ENCODE assay signal across 10 cellular contexts in the genomic region with DNA sequence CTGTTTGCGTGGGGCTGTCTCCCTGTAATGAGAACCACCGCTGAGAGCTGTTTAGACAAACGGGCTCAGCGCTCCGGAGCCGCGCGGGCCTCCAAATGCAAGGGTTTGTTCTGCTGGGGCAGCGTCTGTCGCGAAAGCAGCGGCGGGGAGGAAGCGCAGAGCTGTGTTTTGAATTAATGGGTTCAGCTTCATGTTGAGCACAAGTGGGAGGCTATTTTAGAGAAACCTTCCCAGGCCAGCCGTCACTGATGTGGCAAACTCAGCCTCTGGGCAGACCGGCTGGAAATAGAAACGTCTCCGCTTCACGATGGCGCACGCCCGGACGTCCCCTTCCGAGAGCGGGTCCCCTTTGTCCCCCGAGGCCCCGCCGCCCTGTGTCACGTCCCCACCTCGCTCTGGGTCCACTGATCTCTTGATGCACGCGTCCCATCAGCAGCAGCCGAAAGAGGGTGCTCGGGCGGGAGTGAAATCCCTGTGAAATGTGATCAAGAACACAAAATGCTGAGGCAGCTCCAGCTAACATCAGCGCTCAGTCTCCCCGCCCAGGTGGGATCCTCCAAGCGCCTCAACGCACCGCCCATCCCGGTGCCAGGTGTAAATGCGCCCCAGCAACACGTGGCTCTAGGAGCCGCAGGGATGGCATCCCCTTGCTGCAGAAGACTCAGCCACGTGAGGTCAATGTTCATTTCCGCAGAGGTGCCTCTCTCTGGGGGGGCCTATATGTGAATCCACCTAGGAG. TPM values are rescaled to one million over a fixed set of nuclear protein-coding genes. Genes with fewer than 3 reads are reported as not detected.
DNase-seq lines count a peak whose midpoint lies in the region; ATAC-seq and TF ChIP-seq lines count a peak whose summit lies in the region.
"Had no signal": no experiment of that assay in that cellular context is flagged by ENCODE, and none has a peak within 500 bp of the region (broad histone marks: within the 10 kb centered on the region; RNA-seq: fewer than 3 reads in every experiment).

No MANE protein-coding gene starts in this region.

- H3K9me3 ChIP-seq in naive thymus-derived CD4-positive, alpha-beta T cell (ENCODE audit: control insufficient read depth in 2 of 3, low read length in 3 of 3): no peaks in the 10 kb centered on the region
- H3K9me3 ChIP-seq: SJCRH30 had no signal

- H3K27ac Mint-ChIP-seq in naive thymus-derived CD4-positive, alpha-beta T cell: no peak overlapping the region

- CTCF ChIA-PET in naive thymus-derived CD4-positive, alpha-beta T cell (lab: Charles Lee): no interaction called here

- no peak for TF ChIP-seq CTCF in fibroblast of villous mesenchyme (IDR thresholded peaks at IDR 0.05; ENCODE audit: insufficient read depth, low read depth, low read length)

- H3K4me3 ChIP-seq in fibroblast of villous mesenchyme (ENCODE audit: low read depth, low read length): peak overlapping the region; percentile 56
- H3K4me3 ChIP-seq in naive thymus-derived CD4-positive, alpha-beta T cell (ENCODE audit: low read length): no peak overlapping the region
- H3K4me3 ChIP-seq: SJCRH30 had no signal

- peak overlapping the region in 7 of 10 donors; percentile 9 to 69 (median 59) for H3K4me3 Mint-ChIP-seq in naive thymus-derived CD4-positive, alpha-beta T cell

- intact Hi-C loops in naive thymus-derived CD4-positive, alpha-beta T cell (cut with micrococcal nuclease): no loop called here

- no peaks in the 10 kb centered on the region for H3K9me3 Mint-ChIP-seq in naive thymus-derived CD4-positive, alpha-beta T cell

- no peaks in the 10 kb centered on the region for H3K36me3 Mint-ChIP-seq in naive thymus-derived CD4-positive, alpha-beta T cell

- peaks cover 43 to 74% (median 53%) of the 10 kb centered on the region in 5 donors for H3K27me3 Mint-ChIP-seq in naive thymus-derived CD4-positive, alpha-beta T cell

- in situ Hi-C loops in SK-MEL-5 (cut with HindIII; ENCODE audit: low pct_unique_long_range_greater_than_20kb, low sequenced_read_pairs): no loop called here

- no peaks in the 10 kb centered on the region for H3K27me3 ChIP-seq in naive thymus-derived CD4-positive, alpha-beta T cell (ENCODE audit: control insufficient read depth in 2 of 2, insufficient read depth in 2 of 2, low read length in 2 of 2)
- H3K27me3 ChIP-seq: SJCRH30 had no signal

- POLR2A ChIA-PET in naive thymus-derived CD4-positive, alpha-beta T cell (lab: Charles Lee): no interaction called here

- no peaks in the 10 kb centered on the region for H3K36me3 ChIP-seq in naive thymus-derived CD4-positive, alpha-beta T cell (ENCODE audit: control insufficient read depth in 2 of 3, insufficient read depth in 3 of 3, low read length in 3 of 3)
- H3K36me3 ChIP-seq: SJCRH30 had no signal

- no peak overlapping the region for H3K27ac ChIP-seq in naive thymus-derived CD4-positive, alpha-beta T cell (ENCODE audit: low read depth, low read length)
- H3K27ac ChIP-seq: SJCRH30 had no signal

- peaks cover 0 to 8% (median 4%) of the 10 kb centered on the region in 7 donors for H3K4me1 Mint-ChIP-seq in naive thymus-derived CD4-positive, alpha-beta T cell

- no peaks in the 10 kb centered on the region for H3K4me1 ChIP-seq in naive thymus-derived CD4-positive, alpha-beta T cell (ENCODE audit: control insufficient read depth in 2 of 2, insufficient read depth in 2 of 2, low read length in 2 of 2)
- H3K4me1 ChIP-seq: SJCRH30 had no signal

- DNase-seq in NOMO-1 (lab: John Stamatoyannopoulos, UW; ENCODE audit: unreplicated experiment in 2 of 2) (peak; percentile 0 to 19), NOMO-1 treated with dmso at 0.1 percent for 144 hours (lab: John Stamatoyannopoulos, UW; ENCODE audit: unreplicated experiment) (no peak), SK-MEL-5 (ENCODE audit: low read depth, low spot score) (peak; percentile 17), fibroblast of villous mesenchyme (ENCODE audit: low read depth) (peak; percentile 53), 8988T (no peak), NCI-H524 treated with DMSO at 0.1 percent for 48 hours (lab: John Stamatoyannopoulos, UW) (no peak)
- DNase-seq in naive thymus-derived CD4-positive, alpha-beta T cell: no peak
- DNase-seq: DND-41 had no signal

- ATAC-seq in naive thymus-derived CD4-positive, alpha-beta T cell: no peak
- ATAC-seq in GM18909 (IDR thresholded peaks at IDR 0.05; ENCODE audit: poor library complexity, unreplicated experiment): no peak

RNA-seq across cellular contexts. Expression of gene BAMBI, which starts 44.9 kb away (rescaled TPM):
- 288 and 335 TPM in 2 replicates for total RNA-seq in SK-MEL-5 (2014; rRNA removed; shearing (Covaris generic))
- 241 and 282 TPM in 2 replicates for polyA plus RNA-seq in SK-MEL-5 (2015; cell fraction: cytosol; rRNA removed)
- polyA plus RNA-seq in SK-MEL-5 (2015; cell fraction: nucleus; rRNA removed): 227 and 229 TPM in 2 replicates
- 25.9 and 62.8 TPM in 2 replicates for total RNA-seq in fibroblast of villous mesenchyme
- total RNA-seq in naive thymus-derived CD4-positive, alpha-beta T cell: 1 to 10 TPM in 2 of 5 experiments, under 1 TPM in 2, not detected in 1; 0.12 to 1.6 (median 0.80) TPM
- not detected for polyA plus RNA-seq in naive thymus-derived CD4-positive, alpha-beta T cell

Comparison
In these comparisons a context has a peak if more than half of its experiments do, and no peak if none do; other contexts are left out.
1. DNase-seq: peak in NOMO-1 (2 of 2), SK-MEL-5 (single experiment) and fibroblast of villous mesenchyme (single experiment); none in NOMO-1 treated with dmso at 0.1 percent for 144 hours (single experiment), naive thymus-derived CD4-positive, alpha-beta T cell (0 of 9), 8988T (single experiment) and NCI-H524 treated with DMSO at 0.1 percent for 48 hours (single experiment).